In genomic region chr13:33051632-33052031, GRCh38 we compare ENCODE assay signal across 36 cellular contexts.
A peak's percentile ranks its signal among the peaks of the same experiment; 100 is the strongest.
DNase-seq lines count a peak whose midpoint lies in the region; ATAC-seq and TF ChIP-seq lines count a peak whose summit lies in the region.
"Had no signal": no experiment of that assay in that cellular context is flagged by ENCODE, and none has a peak within 500 bp of the region (broad histone marks: within the 10 kb centered on the region; RNA-seq: fewer than 3 reads in every experiment).

No MANE protein-coding gene starts in this region.

- peak overlapping the region; percentile 62 for H3K27ac ChIP-seq in VCaP
- H3K27ac ChIP-seq: 22Rv1; BLaER1 treated with 17β-estradiol and CSF1 and Interleukin-3, amounts not matched to agents 10 nM and 100 nM; lower lobe of right lung; psoas muscle; RWPE1; SJSA1 had no signal

- DNase-seq in GM12864 (ENCODE audit: low read depth) = peak; percentile 18
- no peak for DNase-seq in CD1c-positive myeloid dendritic cell (ENCODE audit: extremely low spot score)
- DNase-seq in inferior parietal cortex (ENCODE audit: extremely low spot score) = no peak
- DNase-seq in effector CD4-positive, alpha-beta T cell = no peak
- no peak for DNase-seq in DMS153 (lab: John Stamatoyannopoulos, UW)
- DNase-seq: activated CD4-positive, alpha-beta T cell treated with anti-CD3 and anti-CD28 coated beads for 48 hours; activated CD8-positive, alpha-beta memory T cell treated with anti-CD3 and anti-CD28 coated beads for 24 hours; activated effector memory CD4-positive, alpha-beta T cell treated with Interleukin-2 at 50 U/mL for 16 hours; activated naive CD8-positive, alpha-beta T cell treated with anti-CD3 and anti-CD28 coated beads for 36 hours; activated T-cell treated with anti-CD3 and anti-CD28 coated beads, Interleukin-2, amount 50 U/mL, for 1 hour; anterior cingulate cortex; Caco-2; dorsolateral prefrontal cortex; foreskin melanocyte; lower lobe of right lung; midbrain; MV-4-11; naive B cell; NCI-H1436; NCI-H2081 treated with DMSO at 0.1 percent for 48 hours; NCI-H2227 treated with DMSO at 0.1 percent for 48 hours; NCI-H526; nucleus accumbens; OCI-M1; psoas muscle; T1000 had no signal

- TF ChIP-seq CTCF in GM12864 (IDR thresholded peaks at IDR 0.05; ENCODE audit: low read depth, low read length, missing control alignments) (no peak), VCaP (conservative IDR thresholded peaks at IDR 0.05) (no peak)

- H3K4me3 ChIP-seq in GM12864 (ENCODE audit: low read depth, low read length) = no peak overlapping the region
- H3K4me3 ChIP-seq: BLaER1 treated with 17β-estradiol and CSF1 and Interleukin-3, amounts not matched to agents 10 nM and 100 nM; breast epithelium; lower lobe of right lung; psoas muscle; SJSA1; tibial nerve had no signal

- ATAC-seq in GM21529 (IDR thresholded peaks at IDR 0.05; ENCODE audit: unreplicated experiment) (peak; percentile 45), HG02870 (IDR thresholded peaks at IDR 0.05; ENCODE audit: unreplicated experiment) (peak; percentile 91)
- ATAC-seq: lower lobe of right lung; psoas muscle; stimulated activated effector memory CD8-positive, alpha-beta T cell treated with anti-CD3 and anti-CD28 coated beads, Interleukin-12 subunit alpha, Interleukin-12 subunit beta, amount 100 ng/mL, for 72 hours had no signal
